Comparison of ENCODE assay signal across 1 cellular context in genomic region chr1:64516803-64517568, GRCh38.
TF ChIP-seq lines count a peak whose summit lies in the region.

No MANE protein-coding gene starts in this region.

TF ChIP-seq in SK-N-SH, 30 proteins besides CTCF, POLR2A, EP300 and RAD21 (continued from another document):
- TF ChIP-seq TAF1 (IDR thresholded peaks at IDR 0.05; ENCODE audit: borderline replicate concordance, low read depth, low read length), result no peak
- TF ChIP-seq TCF12 (IDR thresholded peaks at IDR 0.05), result peak; percentile 93
- TF ChIP-seq REST (IDR thresholded peaks at IDR 0.05; ENCODE audit: low read depth, low read length), result no peak
- no peak for TF ChIP-seq MAX (IDR thresholded peaks at IDR 0.05; ENCODE audit: low read depth)
- TF ChIP-seq JUND (IDR thresholded peaks at IDR 0.05), result peak; percentile 82
- TF ChIP-seq ELF1 (IDR thresholded peaks at IDR 0.05), result no peak
- TF ChIP-seq SIN3A (IDR thresholded peaks at IDR 0.05; ENCODE audit: borderline replicate concordance, low read depth, low read length), result no peak
- TF ChIP-seq NRF1 (IDR thresholded peaks at IDR 0.05; ENCODE audit: low read depth, low read length), result no peak
- TF ChIP-seq MXI1 (IDR thresholded peaks at IDR 0.05; ENCODE audit: low read depth, low read length), result no peak
